ENCODE assay signal across 19 cellular contexts in the genomic region with DNA sequence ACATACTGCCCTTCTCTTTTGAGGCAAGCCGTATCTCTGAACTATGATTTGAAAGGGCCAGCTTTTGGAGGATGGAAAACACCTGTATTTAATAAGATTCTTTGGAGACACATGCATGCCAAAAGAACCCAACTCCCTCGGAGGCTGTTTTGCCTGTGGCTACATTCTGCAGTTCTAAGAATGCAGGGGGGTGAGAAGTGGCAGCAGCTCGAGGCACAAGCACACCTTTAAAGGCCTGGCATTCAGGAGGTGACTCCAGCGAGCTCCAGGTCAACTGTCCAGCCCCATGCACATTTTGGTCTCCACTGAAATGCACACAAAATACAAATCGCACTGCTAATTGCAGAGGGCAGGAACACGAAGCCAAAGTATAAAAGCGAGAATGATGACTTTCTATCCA.
DNase-seq lines count a peak whose midpoint lies in the region; ATAC-seq lines count a peak whose summit lies in the region.
"Had no signal": no experiment of that assay in that cellular context is flagged by ENCODE, and none has a peak within 500 bp of the region (broad histone marks: within the 10 kb centered on the region; RNA-seq: fewer than 3 reads in every experiment).

No MANE protein-coding gene starts in this region.

- H3K23ac ChIP-seq in mesendoderm (ENCODE audit: low read length) (no peak overlapping the region), trophoblast cell (ENCODE audit: low read length) (no peak overlapping the region)

- no peaks in the 10 kb centered on the region for H3K79me1 ChIP-seq in mesendoderm (ENCODE audit: low read length)
- no peaks in the 10 kb centered on the region for H3K79me1 ChIP-seq in trophoblast cell (ENCODE audit: low read length)

- no CpG with 5 or more reads among the region's 7 CpGs for WGBS in mesendoderm (ENCODE audit: extremely low coverage, insufficient coverage, low lambda C conversion rate)
- no CpG with 5 or more reads among the region's 7 CpGs for WGBS in trophoblast cell (ENCODE audit: extremely low coverage, insufficient coverage, insufficient read length)

- H3K14ac ChIP-seq in trophoblast cell (ENCODE audit: low read length) = no peak overlapping the region

- H3K27me3 ChIP-seq in mesendoderm (ENCODE audit: insufficient read depth, low read length, poor library complexity) (no peaks in the 10 kb centered on the region), trophoblast cell (ENCODE audit: insufficient read depth, low read length) (no peaks in the 10 kb centered on the region)
- H3K27me3 ChIP-seq: BLaER1 treated with 17β-estradiol and CSF1 and Interleukin-3, amounts not matched to agents 10 nM and 100 nM had no signal

- intact Hi-C loops in cardiac septum (cut with DNase I) (no loop called here), left cardiac atrium (cut with DNase I) (no loop called here)

- H3K4me3 ChIP-seq in mesendoderm (ENCODE audit: low read length) (no peak overlapping the region), trophoblast cell (ENCODE audit: low read depth, low read length) (no peak overlapping the region)
- H3K4me3 ChIP-seq: A549; BLaER1 treated with 17β-estradiol and CSF1 and Interleukin-3, amounts not matched to agents 10 nM and 100 nM; GM12878 had no signal

- DNase-seq in cardiac septum (ENCODE audit: low spot score) (peak; percentile 31), left cardiac atrium (no peak), mesendoderm (peak; percentile 31), trophoblast cell (peak; percentile 20 to 22), NCI-H82 treated with DMSO at 0.1 percent for 48 hours (lab: John Stamatoyannopoulos, UW; ENCODE audit: unreplicated experiment) (no peak), SKM-1 (lab: John Stamatoyannopoulos, UW; ENCODE audit: unreplicated experiment) (no peak)
- DNase-seq: AML-193; Calu3; CD4-positive, alpha-beta T cell; CD8-positive, alpha-beta T cell; DMS79 treated with DMSO at 0.1 percent for 48 hours; GDM1 had no signal

- H3K4ac ChIP-seq in mesendoderm (ENCODE audit: low read depth, low read length) (no peak overlapping the region), trophoblast cell (ENCODE audit: low read depth, low read length) (no peak overlapping the region)

- H2BK120ac ChIP-seq in mesendoderm (ENCODE audit: low read depth, low read length) = no peak overlapping the region
- no peak overlapping the region for H2BK120ac ChIP-seq in trophoblast cell (ENCODE audit: insufficient read depth, low read length, poor library complexity)

- H2AK5ac ChIP-seq in mesendoderm (ENCODE audit: low read length) (no peak overlapping the region), trophoblast cell (ENCODE audit: low read length) (no peak overlapping the region)

- H4K8ac ChIP-seq in mesendoderm (ENCODE audit: low read depth, low read length) = no peak overlapping the region
- H4K8ac ChIP-seq in trophoblast cell (ENCODE audit: low read depth, low read length) = no peak overlapping the region

- H2BK15ac ChIP-seq in mesendoderm (replicated peaks; ENCODE audit: low read depth) = no peak overlapping the region

- peaks cover 3% of the 10 kb centered on the region for H3K9me3 ChIP-seq in trophoblast cell (ENCODE audit: insufficient read depth, low read depth, low read length)
- H3K9me3 ChIP-seq: A549; BLaER1 treated with 17β-estradiol and CSF1 and Interleukin-3, amounts not matched to agents 10 nM and 100 nM; Caco-2 had no signal

- H3K4me2 ChIP-seq in mesendoderm (ENCODE audit: low read length) (no peak overlapping the region), trophoblast cell (ENCODE audit: low read length) (no peak overlapping the region)
- H3K4me2 ChIP-seq: A549; BLaER1 treated with 17β-estradiol and CSF1 and Interleukin-3, amounts not matched to agents 10 nM and 100 nM had no signal

- H3K79me2 ChIP-seq in mesendoderm (ENCODE audit: control insufficient read depth, insufficient read depth, low read length) (no peaks in the 10 kb centered on the region), trophoblast cell (ENCODE audit: control insufficient read depth, insufficient read depth, low read length, poor library complexity) (no peaks in the 10 kb centered on the region)

- no peak overlapping the region for H2BK12ac ChIP-seq in trophoblast cell (ENCODE audit: low read length)

- H2BK5ac ChIP-seq in mesendoderm (ENCODE audit: low read length) = no peak overlapping the region
- no peak overlapping the region for H2BK5ac ChIP-seq in trophoblast cell (ENCODE audit: low read depth, low read length, poor library complexity)

- H3K36me3 ChIP-seq in mesendoderm (ENCODE audit: control insufficient read depth, insufficient read depth, low read length) (no peaks in the 10 kb centered on the region), trophoblast cell (ENCODE audit: control insufficient read depth in 1 of 2, insufficient read depth in 2 of 2, low read length in 2 of 2) (no peaks in the 10 kb centered on the region)
- H3K36me3 ChIP-seq: BLaER1 treated with 17β-estradiol and CSF1 and Interleukin-3, amounts not matched to agents 10 nM and 100 nM had no signal

- no peak overlapping the region for H3K9ac ChIP-seq in mesendoderm (ENCODE audit: low read length)
- no peak overlapping the region for H3K9ac ChIP-seq in trophoblast cell (ENCODE audit: low read length)
- H3K9ac ChIP-seq: BLaER1 treated with 17β-estradiol and CSF1 and Interleukin-3, amounts not matched to agents 10 nM and 100 nM had no signal

- H3K4me1 ChIP-seq in mesendoderm (ENCODE audit: control insufficient read depth, low read depth, low read length) = peaks cover 5% of the 10 kb centered on the region
- H3K4me1 ChIP-seq in trophoblast cell (ENCODE audit: control insufficient read depth in 1 of 2, insufficient read depth in 2 of 2, low read length in 2 of 2) = peaks cover 0 to 2% of the 10 kb centered on the region in 2 experiments
- H3K4me1 ChIP-seq: A549; BLaER1 treated with 17β-estradiol and CSF1 and Interleukin-3, amounts not matched to agents 10 nM and 100 nM had no signal

- no peak for ATAC-seq in left cardiac atrium
- ATAC-seq in HG03039 (IDR thresholded peaks at IDR 0.05; ENCODE audit: unreplicated experiment) = no peak
- ATAC-seq: A549; CD8-positive, alpha-beta T cell; GM12878 had no signal

- H4K91ac ChIP-seq in trophoblast cell (ENCODE audit: low read depth, low read length) = no peak overlapping the region

- no peak overlapping the region for H3K27ac ChIP-seq in mesendoderm (ENCODE audit: low read depth, low read length)
- no peak overlapping the region for H3K27ac ChIP-seq in trophoblast cell (ENCODE audit: low read depth, low read length)
- H3K27ac ChIP-seq: 22Rv1; A549; BLaER1 treated with 17β-estradiol and CSF1 and Interleukin-3, amounts not matched to agents 10 nM and 100 nM; C4-2B had no signal

- H3K56ac ChIP-seq in mesendoderm (ENCODE audit: low read length) = no peak overlapping the region

- H2AFZ ChIP-seq in trophoblast cell (ENCODE audit: insufficient read depth, low read length, poor library complexity) = no peak overlapping the region

- no peak overlapping the region for H3K18ac ChIP-seq in mesendoderm (ENCODE audit: low read length)
- H3K18ac ChIP-seq in trophoblast cell (ENCODE audit: low read length) = no peak overlapping the region

- no peak overlapping the region for H4K5ac ChIP-seq in mesendoderm (ENCODE audit: low read length)

- no peak overlapping the region for H4K12ac ChIP-seq in trophoblast cell (ENCODE audit: low read depth, low read length)

Comparison
In these comparisons a context has a peak if more than half of its experiments do, and no peak if none do; other contexts are left out.
1. DNase-seq: peak in cardiac septum (single experiment), mesendoderm (single experiment) and trophoblast cell (2 of 2); none in left cardiac atrium (single experiment), NCI-H82 treated with DMSO at 0.1 percent for 48 hours (single experiment) and SKM-1 (single experiment).